8 cellular contexts compared by ENCODE assay signal in the genomic region with DNA sequence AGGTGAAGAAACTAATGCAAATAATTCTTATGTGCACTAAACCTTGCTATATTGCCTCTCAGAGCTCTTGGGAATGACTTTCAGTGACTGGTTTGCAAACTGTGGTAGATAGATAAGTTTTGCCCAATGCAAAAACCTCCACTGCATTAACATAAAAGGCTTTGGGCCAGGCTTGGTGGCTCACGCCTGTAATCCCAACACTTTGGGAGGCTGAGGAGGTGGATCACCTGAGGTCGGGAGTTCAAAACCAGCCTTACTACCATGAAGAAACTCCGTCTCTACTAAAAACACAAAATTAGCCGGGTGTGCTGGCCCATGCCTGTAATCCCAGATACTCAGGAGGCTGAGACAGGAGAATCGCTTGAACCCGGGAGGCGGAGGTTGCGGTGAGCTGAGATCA. TPM values are rescaled to one million over a fixed set of nuclear protein-coding genes. Genes with fewer than 3 reads are reported as not detected.
DNase-seq lines count a peak whose midpoint lies in the region; ATAC-seq and TF ChIP-seq lines count a peak whose summit lies in the region.
"Not testable (repeated sequence)": the region's sequence is repeated elsewhere in the genome, so short reads cannot be mapped to it uniquely, and the experiment has no call there.

No MANE protein-coding gene starts in this region.

- dilution Hi-C loops in IMR-90 (cut with HindIII; ENCODE audit: low sequenced_read_pairs, unreplicated experiment): not testable (repeated sequence)

- H3K9me3 ChIP-seq in IMR-90 (ENCODE audit: control insufficient read depth, insufficient read depth, low read length); SJSA1 (replicated peaks); hepatocyte (ENCODE audit: low read depth); trophoblast cell (ENCODE audit: insufficient read depth, low read depth, low read length); transverse colon: not testable (repeated sequence)

- not testable (repeated sequence) for H3K4me3 Mint-ChIP-seq in activated T-helper 17 cell treated with anti-CD3 and anti-CD28 coated beads, Interleukin-2, amount 50 U/mL, for 72 hours

- peak overlapping the region; percentile 11; the same call in 1 of the 2 replicates for H3K4me3 ChIP-seq in ACC112 (ENCODE audit: low read depth, low read length)
- H3K4me3 ChIP-seq in IMR-90 (ENCODE audit: insufficient read depth, low read depth, low read length); SJSA1; hepatocyte; trophoblast cell (ENCODE audit: low read depth, low read length); transverse colon: not testable (repeated sequence)

- not testable (repeated sequence) for H4K8ac ChIP-seq in IMR-90 (ENCODE audit: low read depth in 2 of 2, low read length in 2 of 2); trophoblast cell (ENCODE audit: low read depth, low read length)

- intact Hi-C loops in IMR-90 (cut with micrococcal nuclease); transverse colon (cut with DNase I; ENCODE audit: low total_unique reads): not testable (repeated sequence)

- TF ChIP-seq EP300 in transverse colon (IDR thresholded peaks at IDR 0.05; ENCODE audit: low read depth): not testable (repeated sequence)

- peaks cover 38% of the 10 kb centered on the region for H3K79me2 ChIP-seq in ACC112 (ENCODE audit: control insufficient read depth, insufficient read depth, low read length, unreplicated experiment)
- peaks cover 39% of the 10 kb centered on the region for H3K79me2 ChIP-seq in hepatocyte
- not testable (repeated sequence) for H3K79me2 ChIP-seq in trophoblast cell (ENCODE audit: control insufficient read depth, insufficient read depth, low read length, poor library complexity)

- not testable (repeated sequence) for H2BK12ac ChIP-seq in trophoblast cell (ENCODE audit: low read length)

- H3K14ac ChIP-seq in IMR-90 (replicated peaks; ENCODE audit: low read depth, low read length); trophoblast cell (ENCODE audit: low read length): not testable (repeated sequence)

- not testable (repeated sequence) for H2AK9ac ChIP-seq in IMR-90 (replicated peaks; ENCODE audit: low read depth, low read length, poor library complexity)

- not testable (repeated sequence) for H3K9me3 Mint-ChIP-seq in activated T-helper 17 cell treated with anti-CD3 and anti-CD28 coated beads, Interleukin-2, amount 50 U/mL, for 72 hours

- H4K20me1 ChIP-seq in IMR-90 (ENCODE audit: insufficient read depth, low read length): peaks cover 51% of the 10 kb centered on the region
- peaks cover 46% of the 10 kb centered on the region for H4K20me1 ChIP-seq in hepatocyte (ENCODE audit: insufficient read depth, poor library complexity, severe bottlenecking)

- ATAC-seq in IMR-90 (ENCODE audit: low read depth): peak; percentile 8
- peak; percentile 4 for ATAC-seq in activated T-helper 17 cell treated with anti-CD3 and anti-CD28 coated beads, Interleukin-2, amount 50 U/mL, for 72 hours (replicated peaks)

- H4K5ac ChIP-seq in IMR-90 (ENCODE audit: low read depth, low read length): not testable (repeated sequence)

- not testable (repeated sequence) for H3K4ac ChIP-seq in IMR-90 (ENCODE audit: low read depth, low read length); trophoblast cell (ENCODE audit: low read depth, low read length)

- not testable (repeated sequence) for H3K56ac ChIP-seq in IMR-90 (ENCODE audit: extremely low read depth, insufficient read depth, low read length)

- H3K36me3 ChIP-seq in ACC112 (ENCODE audit: insufficient read depth, low read length) (peaks cover 38% of the 10 kb centered on the region), IMR-90 (ENCODE audit: control insufficient read depth, insufficient read depth, low read length) (peaks cover 40% of the 10 kb centered on the region), SJSA1 (peaks cover 65% of the 10 kb centered on the region), hepatocyte (replicated peaks; ENCODE audit: insufficient read depth, low read depth) (peaks cover 13% of the 10 kb centered on the region), trophoblast cell (ENCODE audit: control insufficient read depth in 1 of 2, insufficient read depth in 2 of 2, low read length in 2 of 2) (peaks cover 26 to 44% of the 10 kb centered on the region in 2 experiments), transverse colon (peaks cover 0 to 42% (median 17%) of the 10 kb centered on the region in 4 donors)

- not testable (repeated sequence) for H3K27me3 ChIP-seq in ACC112 (ENCODE audit: insufficient read depth, low read length); IMR-90 (ENCODE audit: control insufficient read depth, insufficient read depth, low read length); SJSA1 (replicated peaks); hepatocyte; trophoblast cell (ENCODE audit: insufficient read depth, low read length); transverse colon

- not testable (repeated sequence) for H2BK120ac ChIP-seq in IMR-90 (ENCODE audit: low read depth, low read length); trophoblast cell (ENCODE audit: insufficient read depth, low read length, poor library complexity)

- H3K79me1 ChIP-seq in IMR-90 (ENCODE audit: low read depth in 1 of 2, low read length in 2 of 2): peaks cover 3 to 32% of the 10 kb centered on the region in 2 experiments
- not testable (repeated sequence) for H3K79me1 ChIP-seq in trophoblast cell (ENCODE audit: low read length)

- H3K4me1 ChIP-seq in ACC112 (ENCODE audit: control insufficient read depth, insufficient read depth, low read length, unreplicated experiment) (peaks cover 36% of the 10 kb centered on the region), SJSA1 (replicated peaks) (peaks cover 14% of the 10 kb centered on the region), hepatocyte (ENCODE audit: insufficient read depth) (peaks cover 33% of the 10 kb centered on the region), transverse colon (peaks cover 14 to 47% (median 37%) of the 10 kb centered on the region in 4 donors)
- not testable (repeated sequence) for H3K4me1 ChIP-seq in IMR-90 (ENCODE audit: control insufficient read depth, insufficient read depth, low read length); trophoblast cell (ENCODE audit: control insufficient read depth in 1 of 2, insufficient read depth in 2 of 2, low read length in 2 of 2)

- H3K23ac ChIP-seq in IMR-90 (ENCODE audit: low read depth, low read length); trophoblast cell (ENCODE audit: low read length): not testable (repeated sequence)

- TF ChIP-seq CTCF in IMR-90 (conservative IDR thresholded peaks at IDR 0.05; ENCODE audit: low read depth, low read length); hepatocyte (IDR thresholded peaks at IDR 0.05; ENCODE audit: poor library complexity); transverse colon (IDR thresholded peaks at IDR 0.05): not testable (repeated sequence)

- BruUV-seq in IMR-90 (replicated peaks; lab: Mats Ljungman, UMichigan): not testable (repeated sequence)

- WGBS in IMR-90 (ENCODE audit: extremely low coverage in 2 of 2, insufficient read length in 1 of 2), 2 experiments: no CpG with 5 or more reads among the region's 8 CpGs
- 92% methylated on average over 8 of the region's 8 CpGs for WGBS in hepatocyte (ENCODE audit: low lambda C conversion rate, missing lambda C conversion rate)
- no CpG with 5 or more reads among the region's 8 CpGs for WGBS in trophoblast cell (ENCODE audit: extremely low coverage, insufficient coverage, insufficient read length)
- 92 to 95% methylated on average over 5 to 8 of the region's 8 CpGs for WGBS in transverse colon (ENCODE audit: low coverage in 1 of 2), 2 donors

- H3K36me3 Mint-ChIP-seq in activated T-helper 17 cell treated with anti-CD3 and anti-CD28 coated beads, Interleukin-2, amount 50 U/mL, for 72 hours (ENCODE audit: low read depth): peaks cover 98% of the 10 kb centered on the region

- H2BK15ac ChIP-seq in IMR-90 (ENCODE audit: low read depth, low read length): not testable (repeated sequence)

- DNase-seq in IMR-90; SJSA1 (ENCODE audit: low read depth in 1 of 2, low spot score in 2 of 2); hepatocyte (ENCODE audit: low spot score); transverse colon: not testable (repeated sequence)
- DNase-seq in cerebellar cortex (ENCODE audit: low spot score) (peak; percentile 22), trophoblast cell (peak; percentile 26 to 29)

- not testable (repeated sequence) for H4K12ac ChIP-seq in trophoblast cell (ENCODE audit: low read depth, low read length)

- CTCF ChIA-PET in IMR-90 (lab: Yijun Ruan, JAX): interaction anchor here (0.6 kb wide), 1 partner anchor 9 kb away, joined by 5 read pairs; no protein-coding TSS in a partner anchor

- H2BK20ac ChIP-seq in IMR-90 (ENCODE audit: low read depth, low read length): not testable (repeated sequence)

- H2BK5ac ChIP-seq in IMR-90 (ENCODE audit: low read depth, low read length, poor library complexity, severe bottlenecking): peak overlapping the region; percentile 72
- H2BK5ac ChIP-seq in trophoblast cell (ENCODE audit: low read depth, low read length, poor library complexity): not testable (repeated sequence)

- H2AK5ac ChIP-seq in IMR-90 (ENCODE audit: low read depth, low read length); trophoblast cell (ENCODE audit: low read length): not testable (repeated sequence)

- H3K9me1 ChIP-seq in IMR-90 (ENCODE audit: insufficient read depth, low read length): not testable (repeated sequence)

- POLR2A ChIA-PET in IMR-90 (lab: Charles Lee; ENCODE audit: unreplicated experiment): not testable (repeated sequence)

- not testable (repeated sequence) for H3K27ac Mint-ChIP-seq in activated T-helper 17 cell treated with anti-CD3 and anti-CD28 coated beads, Interleukin-2, amount 50 U/mL, for 72 hours

- H3K18ac ChIP-seq in IMR-90 (ENCODE audit: low read depth, low read length); trophoblast cell (ENCODE audit: low read length): not testable (repeated sequence)

- H3K9ac ChIP-seq in IMR-90 (ENCODE audit: low read depth, low read length); trophoblast cell (ENCODE audit: low read length): not testable (repeated sequence)

- in situ Hi-C loops in IMR-90 (cut with MboI; ENCODE audit: low sequenced_read_pairs); transverse colon (cut with MboI; ENCODE audit: low pct_ligation_motif_present in 1 of 4, low pct_unique_long_range_greater_than_20kb in 1 of 4, low sequenced_read_pairs in 3 of 4): not testable (repeated sequence)

- TF ChIP-seq RAD21 in IMR-90 (IDR thresholded peaks at IDR 0.05; ENCODE audit: low read length): not testable (repeated sequence)

- H3K27ac ChIP-seq in ACC112 (ENCODE audit: low read depth, low read length): peak overlapping the region; percentile 82
- peak overlapping the region; percentile 17; the same call in 1 of the 2 replicates for H3K27ac ChIP-seq in IMR-90 (ENCODE audit: insufficient read depth, low read length)
- H3K27ac ChIP-seq in SJSA1: peak overlapping the region; percentile 2; the same call in 1 of the 2 replicates
- H3K27ac ChIP-seq in hepatocyte: peak overlapping the region; percentile 48
- H3K27ac ChIP-seq in trophoblast cell (ENCODE audit: low read depth, low read length): peak overlapping the region; percentile 33
- peak overlapping the region in 3 of 4 donors; percentile 57 to 76 (median 69) for H3K27ac ChIP-seq in transverse colon

- H4K91ac ChIP-seq in IMR-90 (ENCODE audit: insufficient read depth, low read depth, low read length); trophoblast cell (ENCODE audit: low read depth, low read length): not testable (repeated sequence)

- H3K9me2 ChIP-seq in hepatocyte (replicated peaks; ENCODE audit: insufficient read depth): not testable (repeated sequence)

- not testable (repeated sequence) for TF ChIP-seq POLR2A in IMR-90 (IDR thresholded peaks at IDR 0.05; ENCODE audit: low read depth, low read length); transverse colon (IDR thresholded peaks at IDR 0.05)

- H3K4me2 ChIP-seq in IMR-90 (ENCODE audit: low read depth, low read length); hepatocyte; trophoblast cell (ENCODE audit: low read length): not testable (repeated sequence)

- not testable (repeated sequence) for H3K27me3 Mint-ChIP-seq in activated T-helper 17 cell treated with anti-CD3 and anti-CD28 coated beads, Interleukin-2, amount 50 U/mL, for 72 hours

- H2AFZ ChIP-seq in ACC112 (ENCODE audit: low read length, unreplicated experiment); IMR-90 (replicated peaks; ENCODE audit: low read length, poor library complexity); hepatocyte; trophoblast cell (ENCODE audit: insufficient read depth, low read length, poor library complexity): not testable (repeated sequence)

- H3K4me1 Mint-ChIP-seq in activated T-helper 17 cell treated with anti-CD3 and anti-CD28 coated beads, Interleukin-2, amount 50 U/mL, for 72 hours: peaks cover 22% of the 10 kb centered on the region

RNA-seq across cellular contexts. Expression of a gene that starts 7.0 kb away (rescaled TPM):
- 118 and 147 TPM in 2 replicates for total RNA-seq in IMR-90 (2012; rRNA removed)
- 391 and 419 TPM in 2 replicates for polyA plus RNA-seq in IMR-90 (2012; rRNA removed)
- polyA plus RNA-seq in IMR-90 (2012; cell fraction: cytosol; rRNA removed): 180 and 209 TPM in 2 replicates
- 99.1 and 172 TPM in 2 replicates for polyA plus RNA-seq in IMR-90 (2012; cell fraction: nucleus; rRNA removed; ENCODE audit: low replicate concordance)
- total RNA-seq in SJSA1 (2014; rRNA removed; shearing (Covaris generic)): 49.0 and 50.3 TPM in 2 replicates
- total RNA-seq in activated T-helper 17 cell treated with anti-CD3 and anti-CD28 coated beads, Interleukin-2, amount 50 U/mL, for 72 hours: 100 to 1,000 TPM; 107 to 172 TPM
- 239 and 246 TPM in 2 replicates for total RNA-seq in hepatocyte
- 829 and 881 TPM in 2 replicates for polyA plus RNA-seq in hepatocyte
- polyA plus RNA-seq in trophoblast cell (2013): 701 and 742 TPM in 2 replicates
- 100 to 1,000 TPM in 1 of 4 donors, 10 to 100 TPM in 3; 49.8 to 115 (median 66.1) TPM for total RNA-seq in transverse colon

RNA-seq across cellular contexts. Expression of a gene that starts 27.5 kb away (rescaled TPM):
- total RNA-seq in IMR-90 (2012; rRNA removed) (40.3 and 50.9 TPM in 2 replicates), hepatocyte (44.7 and 50.0 TPM in 2 replicates), transverse colon (10 to 100 TPM; 27.7 to 80.4 (median 48.4) TPM)
- polyA plus RNA-seq in IMR-90 (2012; rRNA removed) (12.2 and 13.8 TPM in 2 replicates), hepatocyte (22.9 and 25.5 TPM in 2 replicates)
- polyA plus RNA-seq in IMR-90 (2012; cell fraction: cytosol; rRNA removed): 7.9 and 9.4 TPM in 2 replicates
- 12.3 and 45.6 TPM in 2 replicates for polyA plus RNA-seq in IMR-90 (2012; cell fraction: nucleus; rRNA removed; ENCODE audit: low replicate concordance)
- total RNA-seq in SJSA1 (2014; rRNA removed; shearing (Covaris generic)): 27.8 and 38.4 TPM in 2 replicates
- 10 to 100 TPM; 51.4 to 60.2 TPM for total RNA-seq in activated T-helper 17 cell treated with anti-CD3 and anti-CD28 coated beads, Interleukin-2, amount 50 U/mL, for 72 hours
- 31.6 and 31.8 TPM in 2 replicates for polyA plus RNA-seq in trophoblast cell (2013)

RNA-seq across cellular contexts. Expression of a gene that starts 33.8 kb away (rescaled TPM):
- total RNA-seq in IMR-90 (2012; rRNA removed) (49.7 and 59.7 TPM in 2 replicates), hepatocyte (18.2 and 20.4 TPM in 2 replicates), transverse colon (1 to 10 TPM in 3 of 4 donors, not detected in 1; 5.2 to 8.7 (median 8.6) TPM)
- polyA plus RNA-seq in IMR-90 (2012; rRNA removed) (43.9 and 44.6 TPM in 2 replicates), hepatocyte (30.1 and 33.1 TPM in 2 replicates)
- 33.0 and 37.2 TPM in 2 replicates for polyA plus RNA-seq in IMR-90 (2012; cell fraction: cytosol; rRNA removed)
- 23.4 and 31.8 TPM in 2 replicates for polyA plus RNA-seq in IMR-90 (2012; cell fraction: nucleus; rRNA removed; ENCODE audit: low replicate concordance)
- 25.1 and 31.0 TPM in 2 replicates for total RNA-seq in SJSA1 (2014; rRNA removed; shearing (Covaris generic))
- total RNA-seq in activated T-helper 17 cell treated with anti-CD3 and anti-CD28 coated beads, Interleukin-2, amount 50 U/mL, for 72 hours: 10 to 100 TPM; 17.4 to 42.1 TPM
- 13.4 and 14.1 TPM in 2 replicates for polyA plus RNA-seq in trophoblast cell (2013)

RNA-seq across cellular contexts. Expression of a gene that starts 44.5 kb away (rescaled TPM):
- total RNA-seq in IMR-90 (2012; rRNA removed) (15.4 and 27.5 TPM in 2 replicates), hepatocyte (35.2 and 36.2 TPM in 2 replicates), transverse colon (10 to 100 TPM; 15.1 to 34.7 (median 29.9) TPM)
- polyA plus RNA-seq in IMR-90 (2012; rRNA removed) (12.9 and 14.5 TPM in 2 replicates), hepatocyte (24.7 and 27.1 TPM in 2 replicates)
- 3.5 and 3.9 TPM in 2 replicates for polyA plus RNA-seq in IMR-90 (2012; cell fraction: cytosol; rRNA removed)
- polyA plus RNA-seq in IMR-90 (2012; cell fraction: nucleus; rRNA removed; ENCODE audit: low replicate concordance): 1.6 and 7.7 TPM in 2 replicates
- 29.0 and 43.5 TPM in 2 replicates for total RNA-seq in SJSA1 (2014; rRNA removed; shearing (Covaris generic))
- total RNA-seq in activated T-helper 17 cell treated with anti-CD3 and anti-CD28 coated beads, Interleukin-2, amount 50 U/mL, for 72 hours: 10 to 100 TPM; 26.6 to 55.2 TPM
- polyA plus RNA-seq in trophoblast cell (2013): 28.3 and 28.4 TPM in 2 replicates

Comparison
In these comparisons a context has a peak if more than half of its experiments do, and no peak if none do; other contexts are left out.
1. H3K27ac ChIP-seq: peak in every context shown above with its lines; median percentile 82 in ACC112; 69 in transverse colon; 48 in hepatocyte; 33 in trophoblast cell; 17 in IMR-90; 2 in SJSA1.